1 cellular context compared by ENCODE assay signal in the genomic region with DNA sequence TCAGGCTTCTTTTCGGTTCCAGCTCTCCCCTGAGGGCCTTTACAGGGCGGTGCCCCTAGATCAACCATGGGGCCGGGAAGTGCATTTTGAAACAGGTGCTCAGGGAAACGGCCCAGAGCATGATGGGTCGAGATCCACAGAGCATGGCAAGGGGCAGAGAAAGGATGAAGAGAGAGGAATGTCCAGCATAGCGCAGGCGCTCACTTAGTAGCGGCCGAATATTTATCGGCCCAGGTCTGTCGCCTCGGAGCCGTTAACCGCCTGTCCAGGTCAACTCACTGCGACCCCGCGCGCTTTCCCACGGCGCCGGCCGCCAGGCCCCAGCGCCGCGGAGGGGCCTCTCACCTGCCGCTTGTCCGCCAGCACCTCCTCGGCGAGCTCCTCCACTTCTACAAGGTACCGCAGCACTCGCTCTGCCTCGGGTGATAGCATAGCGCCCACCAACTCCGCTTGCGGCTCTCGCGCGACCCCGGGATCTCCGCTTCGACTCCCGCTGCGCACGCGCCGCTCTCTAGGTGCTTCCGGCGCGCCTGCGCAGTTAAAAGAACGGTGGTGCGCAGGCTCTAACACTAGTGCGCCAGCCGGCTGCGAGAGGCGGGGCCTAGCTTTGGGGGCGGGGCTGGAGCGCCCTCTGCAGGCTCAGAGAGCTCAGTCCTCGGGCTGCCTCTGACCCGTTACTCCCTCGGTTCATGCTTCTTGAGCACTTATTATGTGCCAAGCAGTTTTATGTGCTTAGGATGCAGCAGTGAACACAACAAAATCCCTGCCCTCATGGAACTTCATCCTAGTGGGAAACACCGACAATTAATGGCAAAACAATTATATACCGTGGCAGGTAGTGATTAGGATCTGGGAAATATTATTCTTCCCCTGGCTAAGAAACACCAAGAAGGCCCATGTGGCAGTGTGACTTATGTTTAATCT.
TF ChIP-seq lines count a peak whose summit lies in the region.

A gene (minus strand): TSS at position 517 of the 924 bp plus-strand sequence. CDS start 85 bp downstream, at position 432.

TF ChIP-seq in IMR-90, 13 proteins besides CTCF, POLR2A, EP300 and RAD21 (continued from another document):
- TF ChIP-seq, protein P1, sequence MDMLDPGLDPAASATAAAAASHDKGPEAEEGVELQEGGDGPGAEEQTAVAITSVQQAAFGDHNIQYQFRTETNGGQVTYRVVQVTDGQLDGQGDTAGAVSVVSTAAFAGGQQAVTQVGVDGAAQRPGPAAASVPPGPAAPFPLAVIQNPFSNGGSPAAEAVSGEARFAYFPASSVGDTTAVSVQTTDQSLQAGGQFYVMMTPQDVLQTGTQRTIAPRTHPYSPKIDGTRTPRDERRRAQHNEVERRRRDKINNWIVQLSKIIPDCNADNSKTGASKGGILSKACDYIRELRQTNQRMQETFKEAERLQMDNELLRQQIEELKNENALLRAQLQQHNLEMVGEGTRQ (IDR thresholded peaks at IDR 0.05; ENCODE audit: low read depth, low read length): no peak
- TF ChIP-seq SMC3 (IDR thresholded peaks at IDR 0.05; ENCODE audit: low read depth, low read length): peak; percentile 77
- TF ChIP-seq, protein P2, sequence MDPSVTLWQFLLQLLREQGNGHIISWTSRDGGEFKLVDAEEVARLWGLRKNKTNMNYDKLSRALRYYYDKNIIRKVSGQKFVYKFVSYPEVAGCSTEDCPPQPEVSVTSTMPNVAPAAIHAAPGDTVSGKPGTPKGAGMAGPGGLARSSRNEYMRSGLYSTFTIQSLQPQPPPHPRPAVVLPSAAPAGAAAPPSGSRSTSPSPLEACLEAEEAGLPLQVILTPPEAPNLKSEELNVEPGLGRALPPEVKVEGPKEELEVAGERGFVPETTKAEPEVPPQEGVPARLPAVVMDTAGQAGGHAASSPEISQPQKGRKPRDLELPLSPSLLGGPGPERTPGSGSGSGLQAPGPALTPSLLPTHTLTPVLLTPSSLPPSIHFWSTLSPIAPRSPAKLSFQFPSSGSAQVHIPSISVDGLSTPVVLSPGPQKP (IDR thresholded peaks at IDR 0.05; ENCODE audit: borderline replicate concordance, low read depth, low read length): no peak
